In genomic region chr1:34163792-34164509, GRCh38 we compare ENCODE assay signal across 10 cellular contexts. TPM values are rescaled to one million over a fixed set of nuclear protein-coding genes. Genes with fewer than 3 reads are reported as not detected.
DNase-seq lines count a peak whose midpoint lies in the region; ATAC-seq, FAIRE-seq and TF ChIP-seq lines count a peak whose summit lies in the region.
"Had no signal": no experiment of that assay in that cellular context is flagged by ENCODE, and none has a peak within 500 bp of the region (broad histone marks: within the 10 kb centered on the region; RNA-seq: fewer than 3 reads in every experiment).

No MANE protein-coding gene starts in this region.

- H3K27ac Mint-ChIP-seq in activated CD8-positive, alpha-beta memory T cell treated with anti-CD3 and anti-CD28 coated beads, Interleukin-2, amount 10 ng/mL, durations not matched to agents 7 days and 5 days = no peak overlapping the region
- H3K27ac Mint-ChIP-seq in activated T-helper 17 cell treated with anti-CD3 and anti-CD28 coated beads, Interleukin-2, amount 50 U/mL, for 72 hours = no peak overlapping the region

- peak overlapping the region; percentile 97 for H3K4me2 ChIP-seq in keratinocyte (ENCODE audit: control insufficient read depth, extremely low read depth, insufficient read depth, low read depth, low read length)

- H3K36me3 Mint-ChIP-seq in activated CD8-positive, alpha-beta memory T cell treated with anti-CD3 and anti-CD28 coated beads, Interleukin-2, amount 10 ng/mL, durations not matched to agents 7 days and 5 days = peaks cover 3% of the 10 kb centered on the region
- no peaks in the 10 kb centered on the region for H3K36me3 Mint-ChIP-seq in activated T-helper 17 cell treated with anti-CD3 and anti-CD28 coated beads, Interleukin-2, amount 50 U/mL, for 72 hours (ENCODE audit: low read depth)

- H3K9me3 ChIP-seq in keratinocyte (ENCODE audit: control insufficient read depth, low read depth, low read length) (no peaks in the 10 kb centered on the region), tibial artery (no peaks in the 10 kb centered on the region)

- H3K27me3 Mint-ChIP-seq in activated CD8-positive, alpha-beta memory T cell treated with anti-CD3 and anti-CD28 coated beads, Interleukin-2, amount 10 ng/mL, durations not matched to agents 7 days and 5 days = peaks cover 82% of the 10 kb centered on the region
- peaks cover 47% of the 10 kb centered on the region for H3K27me3 Mint-ChIP-seq in activated T-helper 17 cell treated with anti-CD3 and anti-CD28 coated beads, Interleukin-2, amount 50 U/mL, for 72 hours

- no peaks in the 10 kb centered on the region for H3K9me3 Mint-ChIP-seq in activated CD8-positive, alpha-beta memory T cell treated with anti-CD3 and anti-CD28 coated beads, Interleukin-2, amount 10 ng/mL, durations not matched to agents 7 days and 5 days (ENCODE audit: low read depth)
- H3K9me3 Mint-ChIP-seq in activated T-helper 17 cell treated with anti-CD3 and anti-CD28 coated beads, Interleukin-2, amount 50 U/mL, for 72 hours = no peaks in the 10 kb centered on the region

- intact Hi-C loops in tibial artery (cut with DNase I; ENCODE audit: low total_unique reads) = loop anchor here (5.0 to 10.0 kb wide), 2 partner anchors 429 to 527 kb away; no protein-coding TSS in a partner anchor

- peak overlapping the region; percentile 41 for H3K9ac ChIP-seq in keratinocyte (ENCODE audit: control insufficient read depth, extremely low read depth, insufficient read depth, low read length)

- no peak for DNase-seq in activated CD8-positive, alpha-beta memory T cell treated with anti-CD3 and anti-CD28 coated beads, Interleukin-2, amount 10 ng/mL, durations not matched to agents 7 days and 5 days
- DNase-seq in activated CD8-positive, alpha-beta memory T cell treated with anti-CD3 and anti-CD28 coated beads, Interleukin-2, amount 50 U/mL, for 4 hours = no peak
- DNase-seq in keratinocyte (ENCODE audit: low read depth, low spot score) (no peak), tibial artery (no peak), NCI-H2171 treated with DMSO at 0.1 percent for 48 hours (lab: John Stamatoyannopoulos, UW) (no peak), NCI-H1436 treated with DMSO at 0.1 percent for 48 hours (lab: John Stamatoyannopoulos, UW) (no peak)

- no peaks in the 10 kb centered on the region for H3K79me2 ChIP-seq in keratinocyte (ENCODE audit: control insufficient read depth, insufficient read depth, low read length)

- peak overlapping the region; percentile 75 for H2AFZ ChIP-seq in keratinocyte (ENCODE audit: control insufficient read depth, low read length)

- no peak for FAIRE-seq in keratinocyte (lab: Jason Lieb, UNC)

- H3K4me3 ChIP-seq in keratinocyte (ENCODE audit: control insufficient read depth in 2 of 3, extremely low read depth in 1 of 3, insufficient read depth in 2 of 3, low read depth in 1 of 3, low read length in 3 of 3) (peak overlapping the region; percentile 52 to 80 (median 73)), tibial artery (peak overlapping the region; percentile 35 to 53)

- H3K27ac ChIP-seq in keratinocyte (ENCODE audit: control insufficient read depth, insufficient read depth, low read length) (no peak overlapping the region), tibial artery (no peak overlapping the region)

- dilution Hi-C loops in keratinocyte (cut with MboI; ENCODE audit: extremely low pct_ligation_motif_present, low sequenced_read_pairs) = no loop called here

- H4K20me1 ChIP-seq in keratinocyte (ENCODE audit: control insufficient read depth, extremely low read depth, insufficient read depth, low read length) = no peaks in the 10 kb centered on the region

- H3K9me1 ChIP-seq in keratinocyte (ENCODE audit: control insufficient read depth, extremely low read depth, insufficient read depth, low read length) = no peaks in the 10 kb centered on the region

- H3K4me1 Mint-ChIP-seq in activated CD8-positive, alpha-beta memory T cell treated with anti-CD3 and anti-CD28 coated beads, Interleukin-2, amount 10 ng/mL, durations not matched to agents 7 days and 5 days = peaks cover 7% of the 10 kb centered on the region
- H3K4me1 Mint-ChIP-seq in activated T-helper 17 cell treated with anti-CD3 and anti-CD28 coated beads, Interleukin-2, amount 50 U/mL, for 72 hours = peaks cover 5% of the 10 kb centered on the region

- H3K27me3 ChIP-seq in keratinocyte (ENCODE audit: control insufficient read depth, extremely low read depth, insufficient read depth, low read length) (peaks cover 18% of the 10 kb centered on the region), tibial artery (peaks cover 3 to 59% of the 10 kb centered on the region in 2 donors)

- H3K36me3 ChIP-seq in keratinocyte (ENCODE audit: control insufficient read depth in 2 of 2, extremely low read depth in 1 of 2, insufficient read depth in 2 of 2, low read length in 2 of 2) (no peaks in the 10 kb centered on the region), tibial artery (no peaks in the 10 kb centered on the region)

- TF ChIP-seq CTCF in keratinocyte (optimal IDR thresholded peaks at IDR 0.05 in 1 of 3, IDR thresholded peaks at IDR 0.05 in 1 of 3, conservative IDR thresholded peaks at IDR 0.05 in 1 of 3; ENCODE audit: extremely low read depth in 1 of 3, insufficient read depth in 2 of 3, low read length in 3 of 3) (no peak), tibial artery (IDR thresholded peaks at IDR 0.05) (no peak)

- H3K4me1 ChIP-seq in keratinocyte (ENCODE audit: control insufficient read depth, extremely low read depth, insufficient read depth, low read length) (peaks cover 20% of the 10 kb centered on the region), tibial artery (peaks cover 6 to 46% (median 42%) of the 10 kb centered on the region in 4 donors)

- ATAC-seq in activated CD8-positive, alpha-beta memory T cell treated with anti-CD3 and anti-CD28 coated beads, Interleukin-2, amount 10 ng/mL, durations not matched to agents 7 days and 5 days = no peak
- no peak for ATAC-seq in activated T-helper 17 cell treated with anti-CD3 and anti-CD28 coated beads, Interleukin-2, amount 50 U/mL, for 72 hours (replicated peaks)
- ATAC-seq in HG03280 (IDR thresholded peaks at IDR 0.05; ENCODE audit: unreplicated experiment) = no peak
- ATAC-seq: Panc1 had no signal

- H3K4me3 Mint-ChIP-seq in activated CD8-positive, alpha-beta memory T cell treated with anti-CD3 and anti-CD28 coated beads, Interleukin-2, amount 10 ng/mL, durations not matched to agents 7 days and 5 days = peak overlapping the region; percentile 56
- peak overlapping the region; percentile 51 for H3K4me3 Mint-ChIP-seq in activated T-helper 17 cell treated with anti-CD3 and anti-CD28 coated beads, Interleukin-2, amount 50 U/mL, for 72 hours

- CTCF ChIA-PET in activated CD8-positive, alpha-beta memory T cell treated with anti-CD3 and anti-CD28 coated beads, Interleukin-2, amount 10 ng/mL, durations not matched to agents 7 days and 5 days (lab: Charles Lee) = interaction anchor here (1.1 to 1.6 kb wide), 2 partner anchors 8 to 530 kb away, joined by 5 to 12 read pairs; no protein-coding TSS in a partner anchor

RNA-seq across cellular contexts. Expression of gene CSMD2, which starts 1.1 kb away (rescaled TPM):
- not detected for total RNA-seq in activated CD8-positive, alpha-beta memory T cell treated with anti-CD3 and anti-CD28 coated beads, Interleukin-2, amount 10 ng/mL, durations not matched to agents 7 days and 5 days
- total RNA-seq in activated T-helper 17 cell treated with anti-CD3 and anti-CD28 coated beads, Interleukin-2, amount 50 U/mL, for 72 hours = not detected
- 1.2 to 3.0 TPM (median 2.0 TPM) in 3 replicates for polyA plus RNA-seq in keratinocyte
- polyA plus RNA-seq in keratinocyte (2011; ENCODE audit: low read depth) = 0.06 TPM
- 0.56 and 0.77 TPM in 2 replicates for polyA plus RNA-seq in keratinocyte (2011; cell fraction: cytosol; rRNA removed)
- 8.7 and 12.4 TPM in 2 replicates for polyA plus RNA-seq in keratinocyte (2011; cell fraction: nucleus; rRNA removed)
- 0.14 and 3.3 TPM in 2 replicates for polyA plus RNA-seq in keratinocyte (2012; ENCODE audit: low replicate concordance)
- 2.3 to 8.3 TPM (median 5.1 TPM) in 3 replicates for polyA minus RNA-seq in keratinocyte
- polyA minus RNA-seq in keratinocyte (2011; cell fraction: cytosol; rRNA and poly(A)+ RNA removed) = 2.5 TPM
- polyA minus RNA-seq in keratinocyte (2011; cell fraction: nucleus; rRNA and poly(A)+ RNA removed) = 8.5 and 12.2 TPM in 2 replicates

RNA-seq across cellular contexts. Expression of gene C1orf94, which starts 12.8 kb away (rescaled TPM):
- total RNA-seq in activated CD8-positive, alpha-beta memory T cell treated with anti-CD3 and anti-CD28 coated beads, Interleukin-2, amount 10 ng/mL, durations not matched to agents 7 days and 5 days = not detected
- not detected for total RNA-seq in activated T-helper 17 cell treated with anti-CD3 and anti-CD28 coated beads, Interleukin-2, amount 50 U/mL, for 72 hours
- polyA plus RNA-seq in keratinocyte = 0.05 TPM in 1 of 3 replicates, not detected in the others
- not detected for polyA plus RNA-seq in keratinocyte (2011; ENCODE audit: low read depth)
- polyA plus RNA-seq in keratinocyte (2011; cell fraction: cytosol; rRNA removed) = not detected in 2 replicates
- polyA plus RNA-seq in keratinocyte (2011; cell fraction: nucleus; rRNA removed) = not detected in 2 replicates
- polyA plus RNA-seq in keratinocyte (2012; ENCODE audit: low replicate concordance) = not detected in 2 replicates
- not detected in 3 replicates for polyA minus RNA-seq in keratinocyte
- polyA minus RNA-seq in keratinocyte (2011; cell fraction: cytosol; rRNA and poly(A)+ RNA removed) = not detected
- not detected in 2 replicates for polyA minus RNA-seq in keratinocyte (2011; cell fraction: nucleus; rRNA and poly(A)+ RNA removed)
- total RNA-seq: lung microvascular endothelial cell had no signal
